In the genomic region with DNA sequence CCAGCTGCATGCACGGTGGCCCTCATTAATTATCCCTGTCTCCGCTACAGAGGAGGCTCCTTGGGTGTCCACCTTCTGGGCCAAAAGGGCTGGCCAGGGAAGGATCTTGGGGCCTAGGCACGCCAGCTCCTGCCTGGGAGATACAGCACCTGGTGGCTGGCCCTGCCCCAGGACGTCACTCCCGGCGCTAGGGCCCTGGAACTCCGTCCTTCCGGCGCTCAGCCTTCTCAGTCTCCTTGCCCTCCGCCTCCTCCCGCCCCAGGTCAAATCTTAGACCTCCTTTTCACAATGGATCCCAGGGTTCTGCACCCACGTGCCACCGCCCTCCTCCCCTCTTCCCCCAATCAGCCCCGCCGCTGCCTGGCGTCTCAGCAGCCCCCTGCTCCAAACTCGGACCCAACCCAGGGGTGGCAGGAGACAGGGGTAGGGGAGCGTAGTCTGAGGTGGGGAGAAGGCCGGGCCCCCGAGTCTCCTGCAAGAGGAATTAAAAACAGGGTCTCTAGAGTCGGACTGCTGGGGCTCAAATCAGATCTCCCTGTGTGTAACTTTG, we compare ENCODE assay signal across 8 cellular contexts. TPM values are rescaled to one million over a fixed set of nuclear protein-coding genes. Genes with fewer than 3 reads are reported as not detected.
DNase-seq lines count a peak whose midpoint lies in the region; ATAC-seq and TF ChIP-seq lines count a peak whose summit lies in the region.

No MANE protein-coding gene starts in this region.

- H3K4me3 ChIP-seq in HEK293 (ENCODE audit: low read depth, low read length) (peak overlapping the region; percentile 88), lung (peak overlapping the region; percentile 96)
- H3K4me3 ChIP-seq in effector memory CD4-positive, alpha-beta T cell (ENCODE audit: insufficient read depth, low read depth, low read length, poor library complexity, severe bottlenecking) = peak overlapping the region; percentile 92

- no peaks in the 10 kb centered on the region for H3K9me3 ChIP-seq in HEK293 (ENCODE audit: control insufficient read depth, insufficient read depth, low read depth, low read length)
- H3K9me3 ChIP-seq in effector memory CD4-positive, alpha-beta T cell (ENCODE audit: control insufficient read depth, low read length) = no peaks in the 10 kb centered on the region
- no peaks in the 10 kb centered on the region for H3K9me3 ChIP-seq in lung (ENCODE audit: control insufficient read depth in 2 of 2, insufficient read depth in 1 of 2, low read length in 1 of 2)

- POLR2A ChIA-PET in HEK293 (lab: Yijun Ruan, JAX) = interaction anchor here (1.0 to 1.4 kb wide), 2 partner anchors 10 to 16 kb away, joined by 3 read pairs; no protein-coding TSS in a partner anchor
- POLR2A ChIA-PET in activated CD8-positive, alpha-beta T cell treated with anti-CD3 and anti-CD28 coated beads for 36 hours (lab: Charles Lee) = interaction anchor here (0.6 to 4.0 kb wide), 8 partner anchors 9 to 528 kb away, joined by 3 to 20 read pairs (median 4); a partner anchor contains a TSS

- intact Hi-C loops in activated CD8-positive, alpha-beta T cell treated with anti-CD3 and anti-CD28 coated beads for 36 hours (cut with micrococcal nuclease) = no loop called here

- H3K4me1 ChIP-seq in HEK293 (ENCODE audit: control insufficient read depth, insufficient read depth, low read length) (no peaks in the 10 kb centered on the region), lung (ENCODE audit: control insufficient read depth in 2 of 2, insufficient read depth in 2 of 2, low read length in 2 of 2) (peaks cover 5 to 18% of the 10 kb centered on the region in 2 donors)
- peaks cover 16% of the 10 kb centered on the region for H3K4me1 ChIP-seq in effector memory CD4-positive, alpha-beta T cell (ENCODE audit: control insufficient read depth, insufficient read depth, low read length, poor library complexity, severe bottlenecking)

- peak; percentile 59 for ATAC-seq in activated CD8-positive, alpha-beta T cell treated with anti-CD3 and anti-CD28 coated beads for 36 hours
- ATAC-seq in lung (ENCODE audit: insufficient read depth, low FRiP score) = peak; percentile 54

- peaks cover 39% of the 10 kb centered on the region for H3K4me1 Mint-ChIP-seq in activated CD8-positive, alpha-beta T cell treated with anti-CD3 and anti-CD28 coated beads for 36 hours (ENCODE audit: low read depth)

- H3K27me3 Mint-ChIP-seq in activated CD8-positive, alpha-beta T cell treated with anti-CD3 and anti-CD28 coated beads for 36 hours = no peaks in the 10 kb centered on the region

- CTCF ChIA-PET in HEK293 (lab: Yijun Ruan, JAX) = interaction anchor here (0.6 kb wide), 1 partner anchor 69 kb away, joined by 3 read pairs; no protein-coding TSS in a partner anchor
- CTCF ChIA-PET in activated CD8-positive, alpha-beta T cell treated with anti-CD3 and anti-CD28 coated beads for 36 hours (lab: Charles Lee) = interaction anchor here (1.0 to 1.9 kb wide), 4 partner anchors 16 to 141 kb away, joined by 4 to 8 read pairs (median 6); no protein-coding TSS in a partner anchor

- no peaks in the 10 kb centered on the region for H3K9me3 Mint-ChIP-seq in activated CD8-positive, alpha-beta T cell treated with anti-CD3 and anti-CD28 coated beads for 36 hours

- peak; percentile 14 for DNase-seq in NCI-H1092 treated with DMSO at 0.1 percent for 48 hours (lab: John Stamatoyannopoulos, UW)
- DNase-seq in NCI-H1092 (lab: John Stamatoyannopoulos, UW) = no peak
- peak; percentile 18 for DNase-seq in NCI-H1105 (lab: John Stamatoyannopoulos, UW)
- peak; percentile 75 for DNase-seq in activated CD8-positive, alpha-beta T cell treated with anti-CD3 and anti-CD28 coated beads for 36 hours
- DNase-seq in effector memory CD4-positive, alpha-beta T cell = peak in 2 of 3 donors; percentile 28 to 30
- DNase-seq in lung (ENCODE audit: low spot score) = peak; percentile 79
- peak; percentile 19 for DNase-seq in stimulated activated CD8-positive, alpha-beta memory T cell treated with anti-CD3 and anti-CD28 coated beads, Interleukin-12 subunit alpha, Interleukin-12 subunit beta, amount 100 ng/mL, for 4 hours (ENCODE audit: low read depth)

- H3K36me3 ChIP-seq in HEK293 (ENCODE audit: control insufficient read depth in 2 of 2, insufficient read depth in 1 of 2, low read length in 2 of 2) (peaks cover 0 to 13% of the 10 kb centered on the region in 2 experiments; a peak in 2 of 3 replicates), lung (ENCODE audit: control insufficient read depth in 2 of 2, insufficient read depth in 2 of 2, low read length in 2 of 2) (peaks cover 0 to 1% of the 10 kb centered on the region in 2 donors)
- H3K36me3 ChIP-seq in effector memory CD4-positive, alpha-beta T cell (ENCODE audit: control insufficient read depth, insufficient read depth, low read length) = no peaks in the 10 kb centered on the region

- peak overlapping the region; percentile 91 for H3K27ac ChIP-seq in HEK293 (ENCODE audit: extremely low read depth, low read depth, low read length)
- H3K27ac ChIP-seq in effector memory CD4-positive, alpha-beta T cell (ENCODE audit: insufficient read depth, low read length, poor library complexity, severe bottlenecking) = peak overlapping the region; percentile 63
- peak overlapping the region; percentile 95 to 98 for H3K27ac ChIP-seq in lung (ENCODE audit: low read depth in 1 of 2, low read length in 1 of 2)

- H3K4me3 Mint-ChIP-seq in activated CD8-positive, alpha-beta T cell treated with anti-CD3 and anti-CD28 coated beads for 36 hours = peak overlapping the region; percentile 93

- no peaks in the 10 kb centered on the region for H3K27me3 ChIP-seq in effector memory CD4-positive, alpha-beta T cell (replicated peaks; ENCODE audit: control insufficient read depth, insufficient read depth, low read length, poor library complexity, severe bottlenecking)
- no peaks in the 10 kb centered on the region for H3K27me3 ChIP-seq in lung (ENCODE audit: control insufficient read depth, insufficient read depth)

- TF ChIP-seq CTCF in HEK293 (tag by site-specific recombination; IDR thresholded peaks at IDR 0.05) (peak; percentile 30; the same call in 1 of the 2 replicates), lung (IDR thresholded peaks at IDR 0.05; ENCODE audit: control extremely low read depth, extremely low read depth) (no peak)
- no peak for TF ChIP-seq CTCF in activated CD8-positive, alpha-beta T cell treated with anti-CD3 and anti-CD28 coated beads for 36 hours (IDR thresholded peaks at IDR 0.05)

- peak overlapping the region; percentile 81 for H3K27ac Mint-ChIP-seq in activated CD8-positive, alpha-beta T cell treated with anti-CD3 and anti-CD28 coated beads for 36 hours

- 1 to 2% methylated on average over 21 of the region's 21 CpGs for WGBS in lung, 2 donors

- H3K36me3 Mint-ChIP-seq in activated CD8-positive, alpha-beta T cell treated with anti-CD3 and anti-CD28 coated beads for 36 hours (ENCODE audit: low read depth) = peaks cover 27% of the 10 kb centered on the region

TF ChIP-seq in HEK293, 187 proteins besides CTCF, POLR2A, EP300 and RAD21 (continues in another document):
- TF ChIP-seq ZNF311 (tag by site-specific recombination; IDR thresholded peaks at IDR 0.05; ENCODE audit: borderline replicate concordance) (no peak), ZNF600 (tag by site-specific recombination; IDR thresholded peaks at IDR 0.05) (peak; percentile 80), ZNF473 (tag by site-specific recombination; IDR thresholded peaks at IDR 0.05) (no peak), YY1 (tag by site-specific recombination; IDR thresholded peaks at IDR 0.05) (no peak), ZNF660 (tag by site-specific recombination; IDR thresholded peaks at IDR 0.05) (no peak), ZNF146 (tag by site-specific recombination; IDR thresholded peaks at IDR 0.05) (no peak), ZNF16 (tag by site-specific recombination; IDR thresholded peaks at IDR 0.05; ENCODE audit: low read depth) (no peak)
- TF ChIP-seq, protein P1, sequence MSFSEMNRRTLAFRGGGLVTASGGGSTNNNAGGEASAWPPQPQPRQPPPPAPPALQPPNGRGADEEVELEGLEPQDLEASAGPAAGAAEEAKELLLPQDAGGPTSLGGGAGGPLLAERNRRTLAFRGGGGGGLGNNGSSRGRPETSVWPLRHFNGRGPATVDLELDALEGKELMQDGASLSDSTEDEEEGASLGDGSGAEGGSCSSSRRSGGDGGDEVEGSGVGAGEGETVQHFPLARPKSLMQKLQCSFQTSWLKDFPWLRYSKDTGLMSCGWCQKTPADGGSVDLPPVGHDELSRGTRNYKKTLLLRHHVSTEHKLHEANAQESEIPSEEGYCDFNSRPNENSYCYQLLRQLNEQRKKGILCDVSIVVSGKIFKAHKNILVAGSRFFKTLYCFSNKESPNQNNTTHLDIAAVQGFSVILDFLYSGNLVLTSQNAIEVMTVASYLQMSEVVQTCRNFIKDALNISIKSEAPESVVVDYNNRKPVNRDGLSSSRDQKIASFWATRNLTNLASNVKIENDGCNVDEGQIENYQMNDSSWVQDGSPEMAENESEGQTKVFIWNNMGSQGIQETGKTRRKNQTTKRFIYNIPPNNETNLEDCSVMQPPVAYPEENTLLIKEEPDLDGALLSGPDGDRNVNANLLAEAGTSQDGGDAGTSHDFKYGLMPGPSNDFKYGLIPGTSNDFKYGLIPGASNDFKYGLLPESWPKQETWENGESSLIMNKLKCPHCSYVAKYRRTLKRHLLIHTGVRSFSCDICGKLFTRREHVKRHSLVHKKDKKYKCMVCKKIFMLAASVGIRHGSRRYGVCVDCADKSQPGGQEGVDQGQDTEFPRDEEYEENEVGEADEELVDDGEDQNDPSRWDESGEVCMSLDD (tag by site-specific recombination; IDR thresholded peaks at IDR 0.05) = no peak; the same call in 1 of the 2 replicates
- TF ChIP-seq, protein P2, sequence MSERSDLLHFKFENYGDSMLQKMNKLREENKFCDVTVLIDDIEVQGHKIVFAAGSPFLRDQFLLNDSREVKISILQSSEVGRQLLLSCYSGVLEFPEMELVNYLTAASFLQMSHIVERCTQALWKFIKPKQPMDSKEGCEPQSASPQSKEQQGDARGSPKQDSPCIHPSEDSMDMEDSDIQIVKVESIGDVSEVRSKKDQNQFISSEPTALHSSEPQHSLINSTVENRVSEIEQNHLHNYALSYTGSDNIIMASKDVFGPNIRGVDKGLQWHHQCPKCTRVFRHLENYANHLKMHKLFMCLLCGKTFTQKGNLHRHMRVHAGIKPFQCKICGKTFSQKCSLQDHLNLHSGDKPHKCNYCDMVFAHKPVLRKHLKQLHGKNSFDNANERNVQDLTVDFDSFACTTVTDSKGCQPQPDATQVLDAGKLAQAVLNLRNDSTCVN (tag by site-specific recombination; optimal IDR thresholded peaks at IDR 0.05) = peak; percentile 5

RNA-seq across cellular contexts. Expression of a gene that starts 0.9 kb away (rescaled TPM):
- 100 to 1,000 TPM; 397 to 417 TPM for total RNA-seq in activated CD8-positive, alpha-beta T cell treated with anti-CD3 and anti-CD28 coated beads for 36 hours
- total RNA-seq in lung = 100 to 1,000 TPM; 351 to 498 TPM
- polyA plus RNA-seq in lung = 100 to 1,000 TPM; 456 TPM
